In genomic region chr10:16910795-16911164, GRCh38 we compare ENCODE assay signal across 26 cellular contexts.
DNase-seq lines count a peak whose midpoint lies in the region; ATAC-seq, FAIRE-seq and TF ChIP-seq lines count a peak whose summit lies in the region.
"Had no signal": no experiment of that assay in that cellular context is flagged by ENCODE, and none has a peak within 500 bp of the region (broad histone marks: within the 10 kb centered on the region; RNA-seq: fewer than 3 reads in every experiment).

No MANE protein-coding gene starts in this region.

- H3K4me3 Mint-ChIP-seq in activated CD8-positive, alpha-beta T cell treated with anti-CD3 and anti-CD28 coated beads for 36 hours = no peak overlapping the region
- no peak overlapping the region for H3K4me3 Mint-ChIP-seq in activated CD8-positive, alpha-beta T cell treated with anti-CD3 and anti-CD28 coated beads, Interleukin-2, amount 10 ng/mL, durations not matched to agents 7 days and 5 days
- H3K4me3 Mint-ChIP-seq: brain, type B pancreatic cell had no signal

- no peaks in the 10 kb centered on the region for H3K27me3 Mint-ChIP-seq in activated CD8-positive, alpha-beta T cell treated with anti-CD3 and anti-CD28 coated beads for 36 hours
- H3K27me3 Mint-ChIP-seq in activated CD8-positive, alpha-beta T cell treated with anti-CD3 and anti-CD28 coated beads, Interleukin-2, amount 10 ng/mL, durations not matched to agents 7 days and 5 days (ENCODE audit: low read depth) = no peaks in the 10 kb centered on the region
- H3K27me3 Mint-ChIP-seq: brain had no signal

- no peak overlapping the region for H3K27ac Mint-ChIP-seq in activated CD8-positive, alpha-beta T cell treated with anti-CD3 and anti-CD28 coated beads for 36 hours
- H3K27ac Mint-ChIP-seq in activated CD8-positive, alpha-beta T cell treated with anti-CD3 and anti-CD28 coated beads, Interleukin-2, amount 10 ng/mL, durations not matched to agents 7 days and 5 days = no peak overlapping the region
- H3K27ac Mint-ChIP-seq: type B pancreatic cell had no signal

- no peaks in the 10 kb centered on the region for H4K20me1 ChIP-seq in smooth muscle cell (ENCODE audit: low read depth)

- peak; percentile 58 for ATAC-seq in activated CD8-positive, alpha-beta T cell treated with anti-CD3 and anti-CD28 coated beads for 36 hours
- no peak for ATAC-seq in activated CD8-positive, alpha-beta T cell treated with anti-CD3 and anti-CD28 coated beads, Interleukin-2, amount 10 ng/mL, durations not matched to agents 7 days and 5 days
- no peak for ATAC-seq in SK-N-SH treated with all-trans-retinoic acid at 6 μM for 48 hours
- ATAC-seq in GM21576 (IDR thresholded peaks at IDR 0.05; ENCODE audit: unreplicated experiment) = no peak
- ATAC-seq: foreskin keratinocyte, heart right ventricle had no signal

- no peak overlapping the region for H2AFZ ChIP-seq in smooth muscle cell (ENCODE audit: low read depth)

- no peaks in the 10 kb centered on the region for H3K27me3 ChIP-seq in smooth muscle cell (ENCODE audit: low read depth)
- no peaks in the 10 kb centered on the region for H3K27me3 ChIP-seq in Peyer's patch
- H3K27me3 ChIP-seq: foreskin keratinocyte, heart right ventricle had no signal

- H3K4me1 ChIP-seq in smooth muscle cell (ENCODE audit: low read depth) (peaks cover 14% of the 10 kb centered on the region), Peyer's patch (no peaks in the 10 kb centered on the region)

- intact Hi-C loops in activated CD8-positive, alpha-beta T cell treated with anti-CD3 and anti-CD28 coated beads for 36 hours (cut with micrococcal nuclease) = no loop called here

- CTCF ChIA-PET in activated CD8-positive, alpha-beta T cell treated with anti-CD3 and anti-CD28 coated beads for 36 hours (lab: Charles Lee) = no interaction called here
- CTCF ChIA-PET in activated CD8-positive, alpha-beta T cell treated with anti-CD3 and anti-CD28 coated beads, Interleukin-2, amount 10 ng/mL, durations not matched to agents 7 days and 5 days (lab: Charles Lee) = no interaction called here

- H3K9me3 ChIP-seq in smooth muscle cell (replicated peaks; ENCODE audit: low read depth) (no peaks in the 10 kb centered on the region), Peyer's patch (no peaks in the 10 kb centered on the region)
- H3K9me3 ChIP-seq: heart right ventricle had no signal

- no peak overlapping the region for H3K4me3 ChIP-seq in smooth muscle cell
- no peak overlapping the region for H3K4me3 ChIP-seq in Peyer's patch
- H3K4me3 ChIP-seq: heart right ventricle, SK-N-MC had no signal

- H3K36me3 ChIP-seq in smooth muscle cell (ENCODE audit: low read depth) (no peaks in the 10 kb centered on the region), Peyer's patch (peaks cover 0 to 7% (median 0%) of the 10 kb centered on the region in 3 donors)
- H3K36me3 ChIP-seq: heart right ventricle had no signal

- DNase-seq in activated CD8-positive, alpha-beta T cell treated with anti-CD3 and anti-CD28 coated beads for 36 hours = no peak
- DNase-seq in activated CD8-positive, alpha-beta T cell treated with anti-CD3 and anti-CD28 coated beads, Interleukin-2, amount 10 ng/mL, durations not matched to agents 7 days and 5 days = no peak
- peak; percentile 76 for DNase-seq in MV-4-11 (lab: John Stamatoyannopoulos, UW)
- no peak for DNase-seq in smooth muscle cell (lab: John Stamatoyannopoulos, UW; ENCODE audit: unreplicated experiment)
- DNase-seq in Peyer's patch = no peak
- DNase-seq: 8988T; activated CD4-positive, CD25-positive, alpha-beta regulatory T cell treated with anti-CD3 and anti-CD28 coated beads, Interleukin-2, amount 50 U/mL, for 72 hours; activated CD8-positive, alpha-beta memory T cell treated with anti-CD3 and anti-CD28 coated beads for 24 hours; activated gamma-delta T cell; activated T-cell treated with anti-CD3 and anti-CD28 coated beads, Interleukin-2, amount 50 U/mL, for 1 hour; effector CD4-positive, alpha-beta T cell; erythroblast; foreskin keratinocyte; heart right ventricle; NCI-H146; NCI-H2171; NCI-H524 treated with DMSO at 0.1 percent for 48 hours; NK-92 treated with Interleukin-12 subunit alpha and Interleukin-12 subunit beta, amount 100 ng/mL, for 24 hours; RPMI8226 had no signal

- no peak for TF ChIP-seq CTCF in activated CD8-positive, alpha-beta T cell treated with anti-CD3 and anti-CD28 coated beads for 36 hours (IDR thresholded peaks at IDR 0.05)
- TF ChIP-seq CTCF in smooth muscle cell (IDR thresholded peaks at IDR 0.05; ENCODE audit: borderline replicate concordance, insufficient read depth, poor library complexity, severe bottlenecking) = no peak
- no peak for TF ChIP-seq CTCF in Peyer's patch (IDR thresholded peaks at IDR 0.05)

- TF ChIP-seq POLR2A in Peyer's patch (IDR thresholded peaks at IDR 0.05) = no peak

- H3K27ac ChIP-seq in smooth muscle cell (ENCODE audit: low read depth) (peak overlapping the region; percentile 79), Peyer's patch (no peak overlapping the region)
- H3K27ac ChIP-seq: foreskin keratinocyte, SK-N-MC had no signal

- peaks cover 4% of the 10 kb centered on the region for H3K36me3 Mint-ChIP-seq in activated CD8-positive, alpha-beta T cell treated with anti-CD3 and anti-CD28 coated beads for 36 hours (ENCODE audit: low read depth)
- H3K36me3 Mint-ChIP-seq in activated CD8-positive, alpha-beta T cell treated with anti-CD3 and anti-CD28 coated beads, Interleukin-2, amount 10 ng/mL, durations not matched to agents 7 days and 5 days (ENCODE audit: low read depth) = peaks cover 1% of the 10 kb centered on the region

- no peak overlapping the region for H3K9ac ChIP-seq in smooth muscle cell (ENCODE audit: low read depth)

- peaks cover 13% of the 10 kb centered on the region for H3K4me1 Mint-ChIP-seq in activated CD8-positive, alpha-beta T cell treated with anti-CD3 and anti-CD28 coated beads for 36 hours (ENCODE audit: low read depth)
- peaks cover 20% of the 10 kb centered on the region for H3K4me1 Mint-ChIP-seq in activated CD8-positive, alpha-beta T cell treated with anti-CD3 and anti-CD28 coated beads, Interleukin-2, amount 10 ng/mL, durations not matched to agents 7 days and 5 days (ENCODE audit: low read depth)

- POLR2A ChIA-PET in activated CD8-positive, alpha-beta T cell treated with anti-CD3 and anti-CD28 coated beads for 36 hours (lab: Charles Lee) = interaction anchor here (0.6 kb wide), 1 partner anchor 85 kb away, joined by 3 read pairs; no protein-coding TSS in a partner anchor
- POLR2A ChIA-PET in activated CD8-positive, alpha-beta T cell treated with anti-CD3 and anti-CD28 coated beads, Interleukin-2, amount 10 ng/mL, durations not matched to agents 7 days and 5 days (lab: Charles Lee) = no interaction called here

- 71% methylated on average over 4 of the region's 4 CpGs for WGBS in smooth muscle cell (ENCODE audit: low lambda C conversion rate)

- peak overlapping the region; percentile 68 for H3K4me2 ChIP-seq in smooth muscle cell

- no peaks in the 10 kb centered on the region for H3K9me3 Mint-ChIP-seq in activated CD8-positive, alpha-beta T cell treated with anti-CD3 and anti-CD28 coated beads for 36 hours
- no peaks in the 10 kb centered on the region for H3K9me3 Mint-ChIP-seq in activated CD8-positive, alpha-beta T cell treated with anti-CD3 and anti-CD28 coated beads, Interleukin-2, amount 10 ng/mL, durations not matched to agents 7 days and 5 days (ENCODE audit: insufficient read depth)
- H3K9me3 Mint-ChIP-seq: type B pancreatic cell had no signal

- no peaks in the 10 kb centered on the region for H3K79me2 ChIP-seq in smooth muscle cell (ENCODE audit: low read depth)

- H3F3A ChIP-seq in smooth muscle cell (ENCODE audit: low read depth) = peaks cover 5% of the 10 kb centered on the region

- peak; percentile 94 for FAIRE-seq in TTC549 (lab: Jason Lieb, UNC)
- FAIRE-seq: GM12891 had no signal

TF ChIP-seq in SK-N-SH treated with all-trans-retinoic acid at 6 μM for 48 hours, 23 proteins besides CTCF, POLR2A, EP300 and RAD21 (continues in another document):
- TF ChIP-seq, protein P1, sequence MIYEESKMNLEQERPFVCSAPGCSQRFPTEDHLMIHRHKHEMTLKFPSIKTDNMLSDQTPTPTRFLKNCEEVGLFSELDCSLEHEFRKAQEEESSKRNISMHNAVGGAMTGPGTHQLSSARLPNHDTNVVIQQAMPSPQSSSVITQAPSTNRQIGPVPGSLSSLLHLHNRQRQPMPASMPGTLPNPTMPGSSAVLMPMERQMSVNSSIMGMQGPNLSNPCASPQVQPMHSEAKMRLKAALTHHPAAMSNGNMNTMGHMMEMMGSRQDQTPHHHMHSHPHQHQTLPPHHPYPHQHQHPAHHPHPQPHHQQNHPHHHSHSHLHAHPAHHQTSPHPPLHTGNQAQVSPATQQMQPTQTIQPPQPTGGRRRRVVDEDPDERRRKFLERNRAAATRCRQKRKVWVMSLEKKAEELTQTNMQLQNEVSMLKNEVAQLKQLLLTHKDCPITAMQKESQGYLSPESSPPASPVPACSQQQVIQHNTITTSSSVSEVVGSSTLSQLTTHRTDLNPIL (CRISPR knock-in tag; IDR thresholded peaks at IDR 0.05; ENCODE audit: low read depth) = no peak
- no peak for TF ChIP-seq ARNTL (CRISPR knock-in tag; IDR thresholded peaks at IDR 0.05; ENCODE audit: borderline replicate concordance, low read depth)
- no peak for TF ChIP-seq PATZ1 (CRISPR knock-in tag; IDR thresholded peaks at IDR 0.05; ENCODE audit: borderline replicate concordance)
